ENCODE assay signal across 11 cellular contexts in the genomic region with DNA sequence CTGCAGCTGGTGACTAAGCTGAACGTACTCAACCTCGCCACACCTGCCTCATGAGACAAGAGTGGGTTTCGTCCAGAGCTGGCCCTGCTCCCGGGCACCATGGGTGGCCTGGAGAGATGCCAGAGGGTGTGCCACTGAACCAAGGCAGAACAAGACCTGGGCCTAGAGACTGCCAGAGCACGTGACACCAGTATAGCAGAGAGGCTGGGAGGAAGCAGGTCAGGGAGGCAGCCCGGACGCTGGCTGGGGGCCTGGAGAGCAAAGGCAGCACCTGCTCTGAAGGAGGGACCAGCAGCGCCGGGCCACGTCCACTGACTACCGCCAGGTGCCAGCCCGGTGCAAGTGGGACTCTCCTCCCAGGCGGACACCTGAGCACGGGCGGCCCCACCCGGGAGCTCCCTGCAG. TPM values are rescaled to one million over a fixed set of nuclear protein-coding genes. Genes with fewer than 3 reads are reported as not detected.
DNase-seq lines count a peak whose midpoint lies in the region; ATAC-seq and TF ChIP-seq lines count a peak whose summit lies in the region.
"Had no signal": no experiment of that assay in that cellular context is flagged by ENCODE, and none has a peak within 500 bp of the region (broad histone marks: within the 10 kb centered on the region; RNA-seq: fewer than 3 reads in every experiment).

No MANE protein-coding gene starts in this region.

- no peaks in the 10 kb centered on the region for H3K4me1 ChIP-seq in smooth muscle cell (ENCODE audit: low read depth)

- no peaks in the 10 kb centered on the region for H3K4me1 Mint-ChIP-seq in glutamatergic neuron (ENCODE audit: low read depth, unreplicated experiment)
- peaks cover 25% of the 10 kb centered on the region for H3K4me1 Mint-ChIP-seq in stimulated activated effector memory CD8-positive, alpha-beta T cell treated with anti-CD3 and anti-CD28 coated beads, Interleukin-12 subunit alpha, Interleukin-12 subunit beta, amount 100 ng/mL, for 72 hours
- H3K4me1 Mint-ChIP-seq in activated naive CD4-positive, alpha-beta T cell treated with anti-CD3 and anti-CD28 coated beads, Interleukin-2, amount 10 ng/mL, durations not matched to agents 7 days and 5 days = no peaks in the 10 kb centered on the region
- H3K4me1 Mint-ChIP-seq: memory B cell had no signal

- TF ChIP-seq CTCF in glutamatergic neuron (IDR thresholded peaks at IDR 0.05; ENCODE audit: partially characterized antibody, unreplicated experiment) = no peak
- TF ChIP-seq CTCF in smooth muscle cell (IDR thresholded peaks at IDR 0.05; ENCODE audit: borderline replicate concordance, insufficient read depth, poor library complexity, severe bottlenecking) = no peak

- peaks cover 9% of the 10 kb centered on the region for H3K36me3 Mint-ChIP-seq in glutamatergic neuron (ENCODE audit: unreplicated experiment)
- H3K36me3 Mint-ChIP-seq in stimulated activated effector memory CD8-positive, alpha-beta T cell treated with anti-CD3 and anti-CD28 coated beads, Interleukin-12 subunit alpha, Interleukin-12 subunit beta, amount 100 ng/mL, for 72 hours = peaks cover 73% of the 10 kb centered on the region
- peaks cover 64% of the 10 kb centered on the region for H3K36me3 Mint-ChIP-seq in activated naive CD4-positive, alpha-beta T cell treated with anti-CD3 and anti-CD28 coated beads, Interleukin-2, amount 10 ng/mL, durations not matched to agents 7 days and 5 days

- no peak overlapping the region for H2AFZ ChIP-seq in smooth muscle cell (ENCODE audit: low read depth)

- no peak for ATAC-seq in stimulated activated effector memory CD8-positive, alpha-beta T cell treated with anti-CD3 and anti-CD28 coated beads, Interleukin-12 subunit alpha, Interleukin-12 subunit beta, amount 100 ng/mL, for 72 hours

- CTCF ChIA-PET in activated naive CD4-positive, alpha-beta T cell treated with anti-CD3 and anti-CD28 coated beads, Interleukin-2, amount 10 ng/mL, durations not matched to agents 7 days and 5 days (lab: Charles Lee) = no interaction called here

- no peaks in the 10 kb centered on the region for H3F3A ChIP-seq in smooth muscle cell (ENCODE audit: low read depth)

- H3K36me3 ChIP-seq in smooth muscle cell (ENCODE audit: low read depth) = no peaks in the 10 kb centered on the region

- no peak overlapping the region for H3K9ac ChIP-seq in smooth muscle cell (ENCODE audit: low read depth)

- H3K4me3 ChIP-seq in smooth muscle cell = no peak overlapping the region

- no peak overlapping the region for H3K4me3 Mint-ChIP-seq in glutamatergic neuron (ENCODE audit: unreplicated experiment)
- no peak overlapping the region for H3K4me3 Mint-ChIP-seq in stimulated activated effector memory CD8-positive, alpha-beta T cell treated with anti-CD3 and anti-CD28 coated beads, Interleukin-12 subunit alpha, Interleukin-12 subunit beta, amount 100 ng/mL, for 72 hours
- no peak overlapping the region for H3K4me3 Mint-ChIP-seq in activated naive CD4-positive, alpha-beta T cell treated with anti-CD3 and anti-CD28 coated beads, Interleukin-2, amount 10 ng/mL, durations not matched to agents 7 days and 5 days
- H3K4me3 Mint-ChIP-seq: memory B cell had no signal

- H3K27ac Mint-ChIP-seq in glutamatergic neuron (ENCODE audit: unreplicated experiment) = no peak overlapping the region
- peak overlapping the region; percentile 88 for H3K27ac Mint-ChIP-seq in stimulated activated effector memory CD8-positive, alpha-beta T cell treated with anti-CD3 and anti-CD28 coated beads, Interleukin-12 subunit alpha, Interleukin-12 subunit beta, amount 100 ng/mL, for 72 hours
- H3K27ac Mint-ChIP-seq in activated naive CD4-positive, alpha-beta T cell treated with anti-CD3 and anti-CD28 coated beads, Interleukin-2, amount 10 ng/mL, durations not matched to agents 7 days and 5 days = no peak overlapping the region

- H3K27me3 Mint-ChIP-seq in glutamatergic neuron (ENCODE audit: unreplicated experiment) = peaks cover 11% of the 10 kb centered on the region
- no peaks in the 10 kb centered on the region for H3K27me3 Mint-ChIP-seq in activated naive CD4-positive, alpha-beta T cell treated with anti-CD3 and anti-CD28 coated beads, Interleukin-2, amount 10 ng/mL, durations not matched to agents 7 days and 5 days
- H3K27me3 Mint-ChIP-seq: memory B cell had no signal

- H3K27me3 ChIP-seq in smooth muscle cell (ENCODE audit: low read depth) = no peaks in the 10 kb centered on the region

- H4K20me1 ChIP-seq in smooth muscle cell (ENCODE audit: low read depth) = peaks cover 17% of the 10 kb centered on the region

- H3K9me3 Mint-ChIP-seq in glutamatergic neuron (ENCODE audit: unreplicated experiment) = peaks cover 5% of the 10 kb centered on the region
- H3K9me3 Mint-ChIP-seq in stimulated activated effector memory CD8-positive, alpha-beta T cell treated with anti-CD3 and anti-CD28 coated beads, Interleukin-12 subunit alpha, Interleukin-12 subunit beta, amount 100 ng/mL, for 72 hours = no peaks in the 10 kb centered on the region
- no peaks in the 10 kb centered on the region for H3K9me3 Mint-ChIP-seq in activated naive CD4-positive, alpha-beta T cell treated with anti-CD3 and anti-CD28 coated beads, Interleukin-2, amount 10 ng/mL, durations not matched to agents 7 days and 5 days

- H3K79me2 ChIP-seq in smooth muscle cell (ENCODE audit: low read depth) = no peaks in the 10 kb centered on the region

- DNase-seq in HUDEP-2 (lab: John Stamatoyannopoulos, UW; ENCODE audit: unreplicated experiment in 76 of 76) = peak in 61 of 76 experiments; percentile 11 to 94 (median 63)
- peak; percentile 96 for DNase-seq in NCI-H510A (lab: John Stamatoyannopoulos, UW)
- peak; percentile 8 for DNase-seq in glutamatergic neuron
- DNase-seq in stimulated activated effector memory CD8-positive, alpha-beta T cell treated with anti-CD3 and anti-CD28 coated beads, Interleukin-12 subunit alpha, Interleukin-12 subunit beta, amount 100 ng/mL, for 72 hours (ENCODE audit: low spot score in 2 of 2) = no peak
- no peak for DNase-seq in KG1 (lab: John Stamatoyannopoulos, UW)
- no peak for DNase-seq in activated naive CD4-positive, alpha-beta T cell treated with anti-CD3 and anti-CD28 coated beads, Interleukin-2, amount 10 ng/mL, durations not matched to agents 7 days and 5 days
- no peak for DNase-seq in smooth muscle cell (lab: John Stamatoyannopoulos, UW; ENCODE audit: unreplicated experiment)
- no peak for DNase-seq in HuH-7.5 (ENCODE audit: low spot score)
- DNase-seq: activated CD4-positive, alpha-beta T cell treated with anti-CD3 and anti-CD28 coated beads for 4 hours; dermis blood vessel endothelial cell had no signal

- no peak overlapping the region for H3K4me2 ChIP-seq in smooth muscle cell

- no peak overlapping the region for H3K27ac ChIP-seq in smooth muscle cell (ENCODE audit: low read depth)

- 97% methylated on average over 16 of the region's 16 CpGs for WGBS in smooth muscle cell (ENCODE audit: low lambda C conversion rate)

- no peaks in the 10 kb centered on the region for H3K9me3 ChIP-seq in smooth muscle cell (replicated peaks; ENCODE audit: low read depth)

RNA-seq across cellular contexts. Expression of a gene that starts 7.3 kb away (rescaled TPM):
- total RNA-seq in glutamatergic neuron (ENCODE audit: unreplicated experiment) (0.71 TPM), smooth muscle cell (5.8 TPM in 1 of 2 replicates, not detected in the other)
- polyA plus RNA-seq in smooth muscle cell = 0.26 and 0.87 TPM in 2 replicates

Comparison
In these comparisons a context has a peak if more than half of its experiments do, and no peak if none do; other contexts are left out.
1. DNase-seq: peak in HUDEP-2 (61 of 76), NCI-H510A (single experiment) and glutamatergic neuron (single experiment); none in stimulated activated effector memory CD8-positive, alpha-beta T cell treated with anti-CD3 and anti-CD28 coated beads, Interleukin-12 subunit alpha, Interleukin-12 subunit beta, amount 100 ng/mL, for 72 hours (0 of 2), KG1 (single experiment), activated naive CD4-positive, alpha-beta T cell treated with anti-CD3 and anti-CD28 coated beads, Interleukin-2, amount 10 ng/mL, durations not matched to agents 7 days and 5 days (single experiment), smooth muscle cell (single experiment) and HuH-7.5 (single experiment).